ENCODE assay signal across 1 cellular context in the genomic region with DNA sequence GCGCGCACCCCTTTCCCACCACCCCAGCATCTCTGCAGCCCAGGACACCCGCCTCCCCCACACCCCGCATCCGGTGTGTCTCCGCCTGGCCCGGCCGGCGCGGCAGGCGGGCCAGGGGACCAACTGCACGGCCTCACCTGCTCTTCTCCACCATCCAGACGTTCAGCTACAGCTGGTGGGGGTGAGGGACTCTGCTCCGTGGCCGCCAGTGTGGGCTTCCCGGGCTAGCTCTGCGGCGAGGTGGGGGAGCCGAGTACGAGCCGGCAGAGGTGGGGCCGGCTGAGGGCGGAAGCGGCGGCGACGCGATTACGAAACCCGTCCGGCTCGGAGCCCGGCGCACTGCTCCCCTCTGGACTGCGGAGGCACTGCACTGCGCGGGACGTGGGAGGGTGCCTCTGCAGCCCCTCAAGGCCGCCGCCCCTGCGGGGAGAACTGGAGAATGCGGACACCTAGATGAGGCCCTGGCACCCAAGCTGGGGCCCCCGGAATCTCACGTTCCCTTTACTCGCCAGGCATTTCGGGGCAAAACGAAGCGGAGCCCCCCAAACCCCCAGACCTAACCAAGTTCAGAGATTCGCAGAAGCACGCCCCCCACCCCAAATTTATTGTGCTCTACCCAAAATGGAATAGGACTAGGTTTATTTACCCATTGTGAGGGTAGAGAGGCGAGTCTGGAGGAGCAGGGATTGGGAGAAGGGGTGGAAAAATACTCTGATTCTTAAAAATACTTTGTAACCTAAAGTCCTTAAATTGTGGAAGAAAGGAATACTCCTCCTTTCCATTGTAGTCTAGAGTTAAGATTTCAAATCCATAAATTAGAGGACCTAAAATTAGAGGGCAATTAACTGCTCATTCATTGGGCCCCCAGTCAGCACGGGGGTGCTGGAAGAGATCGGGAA.
TF ChIP-seq lines count a peak whose summit lies in the region.

CDC42SE1 (minus strand) TSS at position 281 of the 899 bp plus-strand sequence. CDS start 3,892 bp downstream, outside the sequence.

TF ChIP-seq in HepG2, 621 proteins besides CTCF, POLR2A, EP300 and RAD21 (continued from another document and continues in another):
- TF ChIP-seq ZNF280B (CRISPR knock-in tag; IDR thresholded peaks at IDR 0.05; ENCODE audit: borderline replicate concordance) = no peak
- no peak for TF ChIP-seq FOXA1 (IDR thresholded peaks at IDR 0.05)
- TF ChIP-seq FOXA1 (CRISPR knock-in tag; IDR thresholded peaks at IDR 0.05) = no peak
- no peak for TF ChIP-seq MLX (CRISPR knock-in tag; IDR thresholded peaks at IDR 0.05)
- peak; percentile 91 for TF ChIP-seq KLF6 (CRISPR knock-in tag; IDR thresholded peaks at IDR 0.05)
- no peak for TF ChIP-seq EED (CRISPR knock-in tag; IDR thresholded peaks at IDR 0.05)
- TF ChIP-seq JUN (CRISPR knock-in tag; IDR thresholded peaks at IDR 0.05) = 0 out of 2 replicates have a peak, but pooled peaks have one; percentile 21
- no peak for TF ChIP-seq GTF3A (CRISPR knock-in tag; conservative IDR thresholded peaks at IDR 0.05)
- no peak for TF ChIP-seq XBP1 (CRISPR knock-in tag; IDR thresholded peaks at IDR 0.05)
- TF ChIP-seq ZNF264 (CRISPR knock-in tag; IDR thresholded peaks at IDR 0.05) = no peak
- no peak; the same call in 1 of the 2 replicates for TF ChIP-seq REL (CRISPR knock-in tag; conservative IDR thresholded peaks at IDR 0.05)
- peak; percentile 97 for TF ChIP-seq SKI (IDR thresholded peaks at IDR 0.05; ENCODE audit: partially characterized antibody)
- no peak for TF ChIP-seq SRSF9 (IDR thresholded peaks at IDR 0.05; ENCODE audit: borderline replicate concordance, insufficient read depth, low read depth, low read length, poor library complexity, severe bottlenecking)
- TF ChIP-seq THAP11 (CRISPR knock-in tag; IDR thresholded peaks at IDR 0.05) = peak; percentile 80
- peak; percentile 34 for TF ChIP-seq STAG1 (CRISPR knock-in tag; IDR thresholded peaks at IDR 0.05)
- 0 out of 2 replicates have a peak, but pooled peaks have one; percentile 62 for TF ChIP-seq ZNF616 (CRISPR knock-in tag; IDR thresholded peaks at IDR 0.05; ENCODE audit: low read depth)
- TF ChIP-seq ZNF235 (CRISPR knock-in tag; IDR thresholded peaks at IDR 0.05; ENCODE audit: borderline replicate concordance) = no peak
- TF ChIP-seq ISX (CRISPR knock-in tag; conservative IDR thresholded peaks at IDR 0.05) = no peak
- no peak for TF ChIP-seq ZNF18 (CRISPR knock-in tag; IDR thresholded peaks at IDR 0.05; ENCODE audit: insufficient replicate concordance)
- no peak for TF ChIP-seq SP1 (IDR thresholded peaks at IDR 0.05)
- TF ChIP-seq SP1 (CRISPR knock-in tag; IDR thresholded peaks at IDR 0.05) = no peak
- no peak for TF ChIP-seq MYPOP (CRISPR knock-in tag; IDR thresholded peaks at IDR 0.05)
- TF ChIP-seq HHEX (CRISPR knock-in tag; IDR thresholded peaks at IDR 0.05) = no peak
- TF ChIP-seq ZKSCAN1 (IDR thresholded peaks at IDR 0.05; ENCODE audit: low read length) = no peak
- TF ChIP-seq ZNF883 (CRISPR knock-in tag; IDR thresholded peaks at IDR 0.05; ENCODE audit: not compliant biosample characterization) = peak; percentile 30
- TF ChIP-seq ZNF333 (CRISPR knock-in tag; IDR thresholded peaks at IDR 0.05; ENCODE audit: borderline replicate concordance) = no peak
- peak; percentile 90 for TF ChIP-seq TBX2 (CRISPR knock-in tag; IDR thresholded peaks at IDR 0.05; ENCODE audit: borderline replicate concordance)
- no peak for TF ChIP-seq ZNF609 (CRISPR knock-in tag; IDR thresholded peaks at IDR 0.05; ENCODE audit: borderline replicate concordance)
- TF ChIP-seq ZNF484 (CRISPR knock-in tag; IDR thresholded peaks at IDR 0.05; ENCODE audit: borderline replicate concordance, low read depth) = no peak
- no peak for TF ChIP-seq TBL1XR1 (IDR thresholded peaks at IDR 0.05; ENCODE audit: borderline replicate concordance, low read length, partially characterized antibody)
- TF ChIP-seq ZNF138 (CRISPR knock-in tag; IDR thresholded peaks at IDR 0.05; ENCODE audit: low read depth) = peak; percentile 60; the same call in 1 of the 2 replicates
- TF ChIP-seq ZNF431 (CRISPR knock-in tag; IDR thresholded peaks at IDR 0.05; ENCODE audit: borderline replicate concordance, low read depth) = no peak
- no peak; the same call in 1 of the 2 replicates for TF ChIP-seq ZNF274 (CRISPR knock-in tag; IDR thresholded peaks at IDR 0.05)
- TF ChIP-seq HNRNPL (IDR thresholded peaks at IDR 0.05; ENCODE audit: low read depth, low read length) = 0 out of 2 replicates have a peak, but pooled peaks have one; percentile 13
- TF ChIP-seq ZBTB39 (CRISPR knock-in tag; IDR thresholded peaks at IDR 0.05) = no peak
- peak; percentile 100 for TF ChIP-seq ETV5 (CRISPR knock-in tag; IDR thresholded peaks at IDR 0.05; ENCODE audit: borderline replicate concordance)
- TF ChIP-seq, protein P1, sequence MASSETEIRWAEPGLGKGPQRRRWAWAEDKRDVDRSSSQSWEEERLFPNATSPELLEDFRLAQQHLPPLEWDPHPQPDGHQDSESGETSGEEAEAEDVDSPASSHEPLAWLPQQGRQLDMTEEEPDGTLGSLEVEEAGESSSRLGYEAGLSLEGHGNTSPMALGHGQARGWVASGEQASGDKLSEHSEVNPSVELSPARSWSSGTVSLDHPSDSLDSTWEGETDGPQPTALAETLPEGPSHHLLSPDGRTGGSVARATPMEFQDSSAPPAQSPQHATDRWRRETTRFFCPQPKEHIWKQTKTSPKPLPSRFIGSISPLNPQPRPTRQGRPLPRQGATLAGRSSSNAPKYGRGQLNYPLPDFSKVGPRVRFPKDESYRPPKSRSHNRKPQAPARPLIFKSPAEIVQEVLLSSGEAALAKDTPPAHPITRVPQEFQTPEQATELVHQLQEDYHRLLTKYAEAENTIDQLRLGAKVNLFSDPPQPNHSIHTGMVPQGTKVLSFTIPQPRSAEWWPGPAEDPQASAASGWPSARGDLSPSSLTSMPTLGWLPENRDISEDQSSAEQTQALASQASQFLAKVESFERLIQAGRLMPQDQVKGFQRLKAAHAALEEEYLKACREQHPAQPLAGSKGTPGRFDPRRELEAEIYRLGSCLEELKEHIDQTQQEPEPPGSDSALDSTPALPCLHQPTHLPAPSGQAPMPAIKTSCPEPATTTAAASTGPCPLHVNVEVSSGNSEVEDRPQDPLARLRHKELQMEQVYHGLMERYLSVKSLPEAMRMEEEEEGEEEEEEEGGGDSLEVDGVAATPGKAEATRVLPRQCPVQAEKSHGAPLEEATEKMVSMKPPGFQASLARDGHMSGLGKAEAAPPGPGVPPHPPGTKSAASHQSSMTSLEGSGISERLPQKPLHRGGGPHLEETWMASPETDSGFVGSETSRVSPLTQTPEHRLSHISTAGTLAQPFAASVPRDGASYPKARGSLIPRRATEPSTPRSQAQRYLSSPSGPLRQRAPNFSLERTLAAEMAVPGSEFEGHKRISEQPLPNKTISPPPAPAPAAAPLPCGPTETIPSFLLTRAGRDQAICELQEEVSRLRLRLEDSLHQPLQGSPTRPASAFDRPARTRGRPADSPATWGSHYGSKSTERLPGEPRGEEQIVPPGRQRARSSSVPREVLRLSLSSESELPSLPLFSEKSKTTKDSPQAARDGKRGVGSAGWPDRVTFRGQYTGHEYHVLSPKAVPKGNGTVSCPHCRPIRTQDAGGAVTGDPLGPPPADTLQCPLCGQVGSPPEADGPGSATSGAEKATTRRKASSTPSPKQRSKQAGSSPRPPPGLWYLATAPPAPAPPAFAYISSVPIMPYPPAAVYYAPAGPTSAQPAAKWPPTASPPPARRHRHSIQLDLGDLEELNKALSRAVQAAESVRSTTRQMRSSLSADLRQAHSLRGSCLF (CRISPR knock-in tag; IDR thresholded peaks at IDR 0.05; ENCODE audit: borderline replicate concordance) = no peak
- no peak for TF ChIP-seq BHLHE40 (IDR thresholded peaks at IDR 0.05; ENCODE audit: low read length)
- no peak for TF ChIP-seq HOXA9 (CRISPR knock-in tag; IDR thresholded peaks at IDR 0.05; ENCODE audit: borderline replicate concordance)
- TF ChIP-seq, protein P2, sequence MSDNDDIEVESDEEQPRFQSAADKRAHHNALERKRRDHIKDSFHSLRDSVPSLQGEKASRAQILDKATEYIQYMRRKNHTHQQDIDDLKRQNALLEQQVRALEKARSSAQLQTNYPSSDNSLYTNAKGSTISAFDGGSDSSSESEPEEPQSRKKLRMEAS (IDR thresholded peaks at IDR 0.05) = no peak; the same call in 1 of the 2 replicates
- no peak for TF ChIP-seq ATF1 (CRISPR knock-in tag; IDR thresholded peaks at IDR 0.05)
- TF ChIP-seq TARDBP (CRISPR knock-in tag; IDR thresholded peaks at IDR 0.05) = peak; percentile 84
